19 cellular contexts compared by ENCODE assay signal in the genomic region with DNA sequence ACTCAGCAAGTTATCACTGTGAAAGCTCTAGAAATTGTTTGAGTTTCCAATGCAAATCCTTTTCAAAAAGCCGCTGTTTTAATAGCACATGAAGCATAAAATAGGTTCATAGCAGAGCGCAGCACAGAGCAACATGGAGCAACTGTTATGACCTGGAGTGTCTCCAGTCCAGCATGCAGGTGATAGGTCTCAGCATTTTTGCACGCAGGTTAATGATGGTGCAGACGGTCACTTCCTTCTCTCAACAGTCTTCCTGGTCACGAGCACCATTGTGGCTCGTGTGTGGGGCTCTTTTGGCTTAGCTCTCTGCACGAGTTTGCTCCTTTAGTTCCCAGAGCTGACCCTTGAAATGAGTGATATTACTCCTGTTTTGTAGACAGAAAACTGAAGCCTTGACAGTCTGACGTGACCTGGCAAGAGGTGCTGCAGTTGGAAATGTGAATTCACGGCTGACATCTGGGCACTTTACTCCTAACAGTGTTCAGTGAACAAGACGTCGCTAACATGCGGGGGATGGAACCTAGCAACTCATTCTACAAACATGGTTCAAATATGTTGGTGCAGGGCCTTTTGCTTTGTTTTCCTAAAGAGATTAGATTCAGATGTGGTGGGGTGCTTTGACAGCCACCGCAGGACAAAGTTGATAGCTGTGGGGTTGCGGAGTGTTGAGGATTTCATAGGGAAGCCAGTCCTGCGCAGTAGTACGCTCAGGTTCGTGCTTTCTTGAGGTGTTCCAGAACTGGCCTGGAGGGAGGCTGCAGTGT. TPM values are rescaled to one million over a fixed set of nuclear protein-coding genes. Genes with fewer than 3 reads are reported as not detected.
DNase-seq lines count a peak whose midpoint lies in the region; ATAC-seq and TF ChIP-seq lines count a peak whose summit lies in the region.
"Had no signal": no experiment of that assay in that cellular context is flagged by ENCODE, and none has a peak within 500 bp of the region (broad histone marks: within the 10 kb centered on the region; RNA-seq: fewer than 3 reads in every experiment).

No MANE protein-coding gene starts in this region.

- in situ Hi-C loops in transverse colon (cut with MboI; ENCODE audit: low pct_ligation_motif_present in 1 of 4, low pct_unique_long_range_greater_than_20kb in 1 of 4, low sequenced_read_pairs in 3 of 4): no loop called here

- H3K9me3 ChIP-seq in left ventricle myocardium inferior (replicated peaks): no peaks in the 10 kb centered on the region
- H3K9me3 ChIP-seq in heart right ventricle: no peaks in the 10 kb centered on the region
- no peaks in the 10 kb centered on the region for H3K9me3 ChIP-seq in transverse colon

- TF ChIP-seq CTCF in left ventricle myocardium inferior (IDR thresholded peaks at IDR 0.05; ENCODE audit: borderline replicate concordance) (no peak), heart right ventricle (IDR thresholded peaks at IDR 0.05) (no peak), WTC11 (IDR thresholded peaks at IDR 0.05) (no peak), transverse colon (IDR thresholded peaks at IDR 0.05) (no peak)

- no peak for TF ChIP-seq POLR2A in transverse colon (IDR thresholded peaks at IDR 0.05)

- no peak for ATAC-seq in heart right ventricle
- no peak for ATAC-seq in WTC11
- ATAC-seq: HCT116 had no signal

- 60 to 65% methylated on average over 17 of the region's 17 CpGs for WGBS in heart right ventricle, 2 donors
- WGBS in transverse colon (ENCODE audit: low coverage in 1 of 2), 2 donors: 75 to 90% methylated on average over 3 to 17 of the region's 17 CpGs

- DNase-seq in left ventricle myocardium inferior (no peak), heart right ventricle (no peak), WTC11 (ENCODE audit: low spot score) (no peak), left kidney (ENCODE audit: low read depth, low spot score) (peak; percentile 28), transverse colon (no peak), cerebellar nuclear complex (lab: John Stamatoyannopoulos, UW) (no peak), anterior cingulate cortex (lab: John Stamatoyannopoulos, UW) (no peak), D341Med (ENCODE audit: low spot score) (no peak)
- DNase-seq: activated CD4-positive, alpha-beta T cell treated with anti-CD3 and anti-CD28 coated beads, Interleukin-2, amount 50 U/mL, for 1 hour; activated effector memory CD4-positive, alpha-beta T cell treated with anti-CD3 and anti-CD28 coated beads, Interleukin-2, amount 50 U/mL, for 16 hours; brain microvascular endothelial cell; DMS79; effector CD4-positive, alpha-beta T cell; foreskin melanocyte; NCI-H2081; Right ventricle myocardium superior; T1000 had no signal

- no peak for TF ChIP-seq EP300 in transverse colon (IDR thresholded peaks at IDR 0.05; ENCODE audit: low read depth)

- H3K27me3 ChIP-seq in left ventricle myocardium inferior (ENCODE audit: low read depth) (no peaks in the 10 kb centered on the region), heart right ventricle (no peaks in the 10 kb centered on the region), transverse colon (no peaks in the 10 kb centered on the region)
- H3K27me3 ChIP-seq: brain microvascular endothelial cell had no signal

- H3K27ac Mint-ChIP-seq in WTC11: peak overlapping the region; percentile 83; the same call in 1 of the 2 replicates
- H3K27ac Mint-ChIP-seq: progenitor cell of endocrine pancreas had no signal

- CTCF ChIA-PET in WTC11 (lab: Charles Lee): no interaction called here

- H3K27ac ChIP-seq in left ventricle myocardium inferior (replicated peaks) (peak overlapping the region; percentile 74), heart right ventricle (peak overlapping the region in 5 of 10 donors; percentile 52 to 90 (median 76)), transverse colon (peak overlapping the region in 3 of 4 donors; percentile 27 to 72 (median 58))
- H3K27ac ChIP-seq: brain microvascular endothelial cell had no signal

- peaks cover 77% of the 10 kb centered on the region for H3K4me1 Mint-ChIP-seq in WTC11

- intact Hi-C loops in left ventricle myocardium inferior (cut with micrococcal nuclease) (no loop called here), heart right ventricle (cut with DNase I) (no loop called here), transverse colon (cut with DNase I; ENCODE audit: low total_unique reads) (no loop called here)

- H3K9me3 Mint-ChIP-seq in WTC11: no peaks in the 10 kb centered on the region

- H3K36me3 ChIP-seq in left ventricle myocardium inferior (no peaks in the 10 kb centered on the region), heart right ventricle (peaks cover 0 to 25% (median 0%) of the 10 kb centered on the region in 9 donors), transverse colon (no peaks in the 10 kb centered on the region)

- H3K4me3 ChIP-seq in left ventricle myocardium inferior (no peak overlapping the region), heart right ventricle (no peak overlapping the region), transverse colon (no peak overlapping the region)

- no peaks in the 10 kb centered on the region for H3K27me3 Mint-ChIP-seq in WTC11 (ENCODE audit: low read depth)
- H3K27me3 Mint-ChIP-seq: progenitor cell of endocrine pancreas had no signal

- H3K36me3 Mint-ChIP-seq in WTC11: peaks cover 7% of the 10 kb centered on the region; the same call in 1 of the 2 replicates

- H3K4me3 Mint-ChIP-seq in WTC11: no peak overlapping the region

- POLR2A ChIA-PET in WTC11 (lab: Charles Lee): no interaction called here

- peaks cover 94% of the 10 kb centered on the region for H3K4me1 ChIP-seq in left ventricle myocardium inferior
- peaks cover 3 to 100% (median 79%) of the 10 kb centered on the region in 9 donors for H3K4me1 ChIP-seq in heart right ventricle
- peaks cover 26 to 60% (median 30%) of the 10 kb centered on the region in 4 donors for H3K4me1 ChIP-seq in transverse colon

TF ChIP-seq in WTC11, 78 proteins besides CTCF, POLR2A, EP300 and RAD21:
- TF ChIP-seq OVOL2 (CRISPR knock-in tag; IDR thresholded peaks at IDR 0.05; ENCODE audit: borderline replicate concordance): no peak
- TF ChIP-seq, protein P1, sequence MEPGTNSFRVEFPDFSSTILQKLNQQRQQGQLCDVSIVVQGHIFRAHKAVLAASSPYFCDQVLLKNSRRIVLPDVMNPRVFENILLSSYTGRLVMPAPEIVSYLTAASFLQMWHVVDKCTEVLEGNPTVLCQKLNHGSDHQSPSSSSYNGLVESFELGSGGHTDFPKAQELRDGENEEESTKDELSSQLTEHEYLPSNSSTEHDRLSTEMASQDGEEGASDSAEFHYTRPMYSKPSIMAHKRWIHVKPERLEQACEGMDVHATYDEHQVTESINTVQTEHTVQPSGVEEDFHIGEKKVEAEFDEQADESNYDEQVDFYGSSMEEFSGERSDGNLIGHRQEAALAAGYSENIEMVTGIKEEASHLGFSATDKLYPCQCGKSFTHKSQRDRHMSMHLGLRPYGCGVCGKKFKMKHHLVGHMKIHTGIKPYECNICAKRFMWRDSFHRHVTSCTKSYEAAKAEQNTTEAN (CRISPR knock-in tag; IDR thresholded peaks at IDR 0.05): no peak
- no peak for TF ChIP-seq NFYB (CRISPR knock-in tag; conservative IDR thresholded peaks at IDR 0.05; ENCODE audit: low read depth)
- no peak for TF ChIP-seq ESRRA (CRISPR knock-in tag; IDR thresholded peaks at IDR 0.05; ENCODE audit: borderline replicate concordance)
- TF ChIP-seq ZNF317 (CRISPR knock-in tag; IDR thresholded peaks at IDR 0.05; ENCODE audit: borderline replicate concordance, low read depth): no peak
- no peak for TF ChIP-seq ZNF138 (CRISPR knock-in tag; conservative IDR thresholded peaks at IDR 0.05)
- TF ChIP-seq SMAD4 (CRISPR knock-in tag; IDR thresholded peaks at IDR 0.05): no peak
- TF ChIP-seq, protein P2, sequence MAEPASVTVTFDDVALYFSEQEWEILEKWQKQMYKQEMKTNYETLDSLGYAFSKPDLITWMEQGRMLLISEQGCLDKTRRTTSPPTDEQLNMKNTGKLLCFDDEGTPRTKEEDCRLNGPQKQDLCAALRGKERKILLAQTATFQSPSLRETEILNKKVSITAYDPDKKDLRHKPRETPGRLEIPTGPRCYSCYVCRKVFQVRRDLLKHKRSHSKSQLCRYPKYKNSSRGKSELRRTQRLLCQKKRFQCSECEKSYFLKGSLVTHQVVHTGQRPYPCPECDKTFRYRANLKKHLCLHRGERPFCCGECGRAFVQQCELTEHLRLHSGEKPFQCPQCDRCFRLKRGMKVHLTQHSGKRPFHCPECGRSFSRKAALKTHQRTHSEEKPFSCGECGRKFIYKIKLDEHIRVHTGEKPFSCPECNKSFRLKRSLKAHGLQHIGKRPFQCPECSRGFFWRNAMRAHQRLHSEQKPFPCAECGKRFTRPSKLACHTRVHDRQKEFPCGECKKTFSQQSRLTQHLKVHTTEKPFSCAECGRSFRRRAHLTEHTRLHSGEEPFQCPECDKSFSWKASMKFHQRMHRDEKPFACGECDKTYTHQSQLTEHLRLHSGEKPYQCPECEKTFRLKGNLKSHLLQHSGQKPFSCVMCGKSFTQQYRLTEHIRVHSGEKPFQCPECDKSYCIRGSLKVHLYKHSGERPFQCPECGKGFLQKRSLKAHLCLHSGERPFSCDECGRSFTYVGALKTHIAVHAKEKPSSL (CRISPR knock-in tag; conservative IDR thresholded peaks at IDR 0.05): no peak
- no peak for TF ChIP-seq GRHL2 (CRISPR knock-in tag; IDR thresholded peaks at IDR 0.05; ENCODE audit: insufficient replicate concordance, severe bottlenecking)
- TF ChIP-seq EMX1 (CRISPR knock-in tag; IDR thresholded peaks at IDR 0.05): no peak

RNA-seq across cellular contexts. Expression of a gene that starts 10.1 kb away (rescaled TPM):
- 9.5 TPM for total RNA-seq in left ventricle myocardium inferior
- 10 to 100 TPM in 8 of 10 donors, 1 to 10 TPM in 2; 8.8 to 13.7 (median 11.7) TPM for total RNA-seq in heart right ventricle
- polyA plus RNA-seq in heart right ventricle: 1 to 10 TPM; 4.2 to 8.9 TPM
- 28.7 to 29.4 TPM (median 29.2 TPM) in 3 replicates for total RNA-seq in WTC11 (2021)
- total RNA-seq in transverse colon: 10 to 100 TPM; 20.9 to 70.3 (median 28.1) TPM
